ENCODE assay signal across 1 cellular context in the genomic region with DNA sequence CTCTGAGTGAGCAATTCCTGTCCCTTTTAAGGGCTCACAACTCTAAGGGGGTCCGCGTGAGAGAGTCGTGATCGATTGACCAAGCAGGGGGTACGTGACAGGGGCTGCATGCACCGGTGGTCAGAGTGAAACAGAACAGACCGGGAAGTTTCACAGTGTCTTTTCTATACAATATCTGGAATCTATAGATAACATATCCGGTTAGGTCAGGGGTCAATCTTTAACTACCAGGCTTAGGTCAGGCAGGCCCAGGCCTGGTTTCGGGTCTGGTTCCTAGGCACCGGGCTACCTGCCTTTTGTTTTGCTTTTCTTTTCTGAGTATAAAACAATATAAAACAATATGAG.
A peak's percentile ranks its signal among the peaks of the same experiment; 100 is the strongest.
TF ChIP-seq lines count a peak whose summit lies in the region.
"Not testable (repeated sequence)": the region's sequence is repeated elsewhere in the genome, so short reads cannot be mapped to it uniquely, and the experiment has no call there.

No MANE protein-coding gene starts in this region.

TF ChIP-seq in K562, 482 proteins besides CTCF, POLR2A, EP300 and RAD21 (continued from another document):
- TF ChIP-seq, protein P1, sequence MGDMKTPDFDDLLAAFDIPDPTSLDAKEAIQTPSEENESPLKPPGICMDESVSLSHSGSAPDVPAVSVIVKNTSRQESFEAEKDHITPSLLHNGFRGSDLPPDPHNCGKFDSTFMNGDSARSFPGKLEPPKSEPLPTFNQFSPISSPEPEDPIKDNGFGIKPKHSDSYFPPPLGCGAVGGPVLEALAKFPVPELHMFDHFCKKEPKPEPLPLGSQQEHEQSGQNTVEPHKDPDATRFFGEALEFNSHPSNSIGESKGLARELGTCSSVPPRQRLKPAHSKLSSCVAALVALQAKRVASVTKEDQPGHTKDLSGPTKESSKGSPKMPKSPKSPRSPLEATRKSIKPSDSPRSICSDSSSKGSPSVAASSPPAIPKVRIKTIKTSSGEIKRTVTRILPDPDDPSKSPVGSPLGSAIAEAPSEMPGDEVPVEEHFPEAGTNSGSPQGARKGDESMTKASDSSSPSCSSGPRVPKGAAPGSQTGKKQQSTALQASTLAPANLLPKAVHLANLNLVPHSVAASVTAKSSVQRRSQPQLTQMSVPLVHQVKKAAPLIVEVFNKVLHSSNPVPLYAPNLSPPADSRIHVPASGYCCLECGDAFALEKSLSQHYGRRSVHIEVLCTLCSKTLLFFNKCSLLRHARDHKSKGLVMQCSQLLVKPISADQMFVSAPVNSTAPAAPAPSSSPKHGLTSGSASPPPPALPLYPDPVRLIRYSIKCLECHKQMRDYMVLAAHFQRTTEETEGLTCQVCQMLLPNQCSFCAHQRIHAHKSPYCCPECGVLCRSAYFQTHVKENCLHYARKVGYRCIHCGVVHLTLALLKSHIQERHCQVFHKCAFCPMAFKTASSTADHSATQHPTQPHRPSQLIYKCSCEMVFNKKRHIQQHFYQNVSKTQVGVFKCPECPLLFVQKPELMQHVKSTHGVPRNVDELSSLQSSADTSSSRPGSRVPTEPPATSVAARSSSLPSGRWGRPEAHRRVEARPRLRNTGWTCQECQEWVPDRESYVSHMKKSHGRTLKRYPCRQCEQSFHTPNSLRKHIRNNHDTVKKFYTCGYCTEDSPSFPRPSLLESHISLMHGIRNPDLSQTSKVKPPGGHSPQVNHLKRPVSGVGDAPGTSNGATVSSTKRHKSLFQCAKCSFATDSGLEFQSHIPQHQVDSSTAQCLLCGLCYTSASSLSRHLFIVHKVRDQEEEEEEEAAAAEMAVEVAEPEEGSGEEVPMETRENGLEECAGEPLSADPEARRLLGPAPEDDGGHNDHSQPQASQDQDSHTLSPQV (IDR thresholded peaks at IDR 0.05), result peak; percentile 20; the same call in 1 of the 2 replicates
- not testable (repeated sequence) for TF ChIP-seq NR2C2 (CRISPR knock-in tag; IDR thresholded peaks at IDR 0.05)
- TF ChIP-seq NR2C2 (tag; IDR thresholded peaks at IDR 0.05) (peak; percentile 55; the same call in 1 of the 2 replicates), ETV1 (tag; conservative IDR thresholded peaks at IDR 0.05; ENCODE audit: low read depth) (0 out of 2 replicates have a peak, but pooled peaks have one; percentile 31), ZFX (CRISPR knock-in tag; IDR thresholded peaks at IDR 0.05) (peak; percentile 53), ETV5 (CRISPR knock-in tag; IDR thresholded peaks at IDR 0.05; ENCODE audit: low read depth) (peak; percentile 38; the same call in 1 of the 2 replicates)
